Comparison of ENCODE assay signal across 10 cellular contexts in the genomic region with DNA sequence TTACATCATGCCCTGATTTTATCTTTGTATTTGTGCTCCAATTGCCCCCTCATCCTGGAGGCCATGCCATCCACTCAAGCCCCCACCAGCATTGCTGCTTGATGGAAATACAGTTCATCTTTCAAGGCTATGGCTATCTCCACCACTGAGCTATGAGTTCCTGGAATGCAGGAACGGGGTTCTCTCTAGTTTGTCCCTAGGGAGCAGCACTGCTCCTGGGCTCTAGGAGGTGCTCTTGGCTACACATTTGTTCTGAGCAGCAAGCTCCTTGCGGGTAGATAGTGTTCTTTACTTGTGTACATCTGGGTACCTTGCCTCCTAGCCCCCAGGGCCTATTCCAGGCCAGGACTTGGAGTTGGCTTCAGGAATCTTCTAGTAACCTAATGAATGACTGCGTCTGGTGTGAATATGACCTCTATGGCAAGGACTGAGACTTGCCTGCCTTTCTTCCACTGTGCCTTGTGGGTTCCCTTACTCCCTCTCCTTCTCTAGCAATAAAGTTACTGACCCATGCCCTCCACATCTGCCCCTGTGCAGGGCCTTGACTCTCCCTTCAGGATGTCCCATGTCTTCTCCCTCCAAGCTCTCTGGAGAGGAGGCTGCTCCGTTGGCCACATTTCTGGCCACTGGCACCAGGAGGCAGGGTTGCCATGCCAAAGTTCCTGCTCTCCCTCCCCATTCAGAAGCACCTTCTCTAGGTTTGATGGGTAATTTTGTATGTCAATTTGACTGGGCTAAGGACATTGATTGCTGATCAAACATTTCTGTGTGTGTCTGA. TPM values are rescaled to one million over a fixed set of nuclear protein-coding genes. Genes with fewer than 3 reads are reported as not detected.
DNase-seq lines count a peak whose midpoint lies in the region; ATAC-seq, FAIRE-seq and TF ChIP-seq lines count a peak whose summit lies in the region.
"Had no signal": no experiment of that assay in that cellular context is flagged by ENCODE, and none has a peak within 500 bp of the region (broad histone marks: within the 10 kb centered on the region; RNA-seq: fewer than 3 reads in every experiment).

No MANE protein-coding gene starts in this region.

- no peak overlapping the region for H3K4me3 ChIP-seq in A673 (ENCODE audit: low read depth, low read length, poor library complexity, severe bottlenecking)
- no peak overlapping the region for H3K4me3 ChIP-seq in endothelial cell of umbilical vein (replicated peaks in 1 of 3; ENCODE audit: insufficient read depth in 1 of 3, low read depth in 1 of 3, low read length in 3 of 3)
- H3K4me3 ChIP-seq: ascending aorta had no signal

- H3K4me1 ChIP-seq in A673 (ENCODE audit: insufficient read depth, low read length, poor library complexity, severe bottlenecking) (no peaks in the 10 kb centered on the region), endothelial cell of umbilical vein (ENCODE audit: control insufficient read depth, extremely low read depth, insufficient read depth, low read length) (no peaks in the 10 kb centered on the region)
- H3K4me1 ChIP-seq: ascending aorta had no signal

- intact Hi-C loops in A673 (cut with micrococcal nuclease; ENCODE audit: unreplicated experiment) (no loop called here), endothelial cell of umbilical vein (cut with micrococcal nuclease) (loop anchor here (1.0 kb wide), 1 partner anchor 242 kb away; no protein-coding TSS in a partner anchor)

- no peaks in the 10 kb centered on the region for H3K36me3 ChIP-seq in A673 (ENCODE audit: insufficient read depth, low read length, poor library complexity, severe bottlenecking)
- no peaks in the 10 kb centered on the region for H3K36me3 ChIP-seq in endothelial cell of umbilical vein (ENCODE audit: control insufficient read depth in 2 of 2, extremely low read depth in 1 of 2, insufficient read depth in 2 of 2, low read length in 2 of 2)
- H3K36me3 ChIP-seq: ascending aorta had no signal

- no peak overlapping the region for H2AFZ ChIP-seq in endothelial cell of umbilical vein (ENCODE audit: low read depth, low read length)

- H3K9me3 ChIP-seq in A673 (ENCODE audit: low read depth, low read length, poor library complexity, severe bottlenecking) (no peaks in the 10 kb centered on the region), endothelial cell of umbilical vein (replicated peaks; ENCODE audit: control insufficient read depth, insufficient read depth, low read length) (no peaks in the 10 kb centered on the region)
- H3K9me3 ChIP-seq: ascending aorta had no signal

- H3K27ac ChIP-seq in A673 (ENCODE audit: low read depth, low read length, poor library complexity, severe bottlenecking) (no peak overlapping the region), endothelial cell of umbilical vein (ENCODE audit: insufficient read depth, low read depth, low read length) (no peak overlapping the region), RWPE1 (no peak overlapping the region)
- H3K27ac ChIP-seq: ascending aorta had no signal

- peak; percentile 48 for ATAC-seq in GM18498 (IDR thresholded peaks at IDR 0.05; ENCODE audit: unreplicated experiment)
- ATAC-seq: left ventricle myocardium superior had no signal

- dilution Hi-C loops in endothelial cell of umbilical vein (cut with MboI; ENCODE audit: extremely low pct_ligation_motif_present, low sequenced_read_pairs), result no loop called here

- CTCF ChIA-PET in A673 (lab: Charles Lee), result interaction anchor here (0.5 to 1.4 kb wide), 3 partner anchors 44 to 242 kb away, joined by 5 to 9 read pairs (median 8); no protein-coding TSS in a partner anchor
- CTCF ChIA-PET in endothelial cell of umbilical vein (lab: Charles Lee), result interaction anchor here (0.6 to 1.7 kb wide), 18 partner anchors 9 to 252 kb away, joined by 3 to 30 read pairs (median 5); a partner anchor contains a TSS
- CTCF ChIA-PET in RWPE1 (lab: Yijun Ruan, JAX), result no interaction called here

- BruUV-seq in A673 (replicated peaks; lab: Mats Ljungman, UMichigan) (no TSS peak), endothelial cell of umbilical vein (replicated peaks; lab: Mats Ljungman, UMichigan) (no TSS peak)

- TF ChIP-seq CTCF in A673 (conservative IDR thresholded peaks at IDR 0.05; ENCODE audit: low read depth, low read length) (peak; percentile 63), endothelial cell of umbilical vein (IDR thresholded peaks at IDR 0.05; ENCODE audit: extremely low read depth in 1 of 2, insufficient read depth in 1 of 2, low read depth in 1 of 2, low read length in 2 of 2) (peak; percentile 16 to 40), RWPE1 (conservative IDR thresholded peaks at IDR 0.05; ENCODE audit: low read depth) (no peak)

- H4K20me1 ChIP-seq in endothelial cell of umbilical vein (replicated peaks; ENCODE audit: control insufficient read depth, extremely low read depth, insufficient read depth, low read length), result no peaks in the 10 kb centered on the region

- H3K9me1 ChIP-seq in endothelial cell of umbilical vein (replicated peaks; ENCODE audit: control insufficient read depth, extremely low read depth, insufficient read depth, low read length), result no peaks in the 10 kb centered on the region

- no peak overlapping the region for H3K4me2 ChIP-seq in endothelial cell of umbilical vein (ENCODE audit: insufficient read depth, low read length)

- POLR2A ChIA-PET in A673 (lab: Charles Lee; ENCODE audit: low non-redundant PET) (no interaction called here), endothelial cell of umbilical vein (lab: Charles Lee) (no interaction called here), RWPE1 (lab: Yijun Ruan, JAX; ENCODE audit: low non-redundant PET) (no interaction called here)

- H3K27me3 ChIP-seq in A673 (replicated peaks; ENCODE audit: insufficient read depth, low read depth, low read length, poor library complexity), result peaks cover 47% of the 10 kb centered on the region
- peaks cover 25 to 30% of the 10 kb centered on the region in 2 experiments for H3K27me3 ChIP-seq in endothelial cell of umbilical vein (ENCODE audit: control insufficient read depth in 2 of 2, insufficient read depth in 2 of 2, low read length in 2 of 2)

- FAIRE-seq in endothelial cell of umbilical vein (lab: Jason Lieb, UNC), result peak; percentile 81
- FAIRE-seq in GM12892 (lab: Jason Lieb, UNC), result no peak

- TF ChIP-seq POLR2A in endothelial cell of umbilical vein (IDR thresholded peaks at IDR 0.05; ENCODE audit: low read depth, low read length) (no peak), GM12892 (IDR thresholded peaks at IDR 0.05; ENCODE audit: low read depth, low read length) (no peak)

- no peak overlapping the region for H3K9ac ChIP-seq in endothelial cell of umbilical vein (replicated peaks; ENCODE audit: extremely low read depth, insufficient read depth, low read length)

- H3K79me2 ChIP-seq in endothelial cell of umbilical vein (ENCODE audit: control insufficient read depth, insufficient read depth, low read length), result no peaks in the 10 kb centered on the region

- DNase-seq in A673 (ENCODE audit: low spot score) (peak; percentile 64), MV-4-11 (lab: John Stamatoyannopoulos, UW) (peak; percentile 26), endothelial cell of umbilical vein (ENCODE audit: low read depth, low spot score) (no peak), RWPE1 (ENCODE audit: low spot score) (no peak), GM12892 (ENCODE audit: insufficient read length) (no peak), DMS79 treated with DMSO at 0.1 percent for 48 hours (lab: John Stamatoyannopoulos, UW) (no peak)
- DNase-seq in effector CD4-positive, alpha-beta T cell, result no peak
- DNase-seq: left ventricle myocardium superior had no signal

TF ChIP-seq in endothelial cell of umbilical vein, 7 proteins besides CTCF, POLR2A, EP300 and RAD21 (continues in another document):
- no peak for TF ChIP-seq JUN (IDR thresholded peaks at IDR 0.05; ENCODE audit: borderline replicate concordance, insufficient read depth, insufficient read length, low read depth)
- TF ChIP-seq FOS (IDR thresholded peaks at IDR 0.05; ENCODE audit: borderline replicate concordance, insufficient read depth, low read length), result no peak
- TF ChIP-seq, protein P1, sequence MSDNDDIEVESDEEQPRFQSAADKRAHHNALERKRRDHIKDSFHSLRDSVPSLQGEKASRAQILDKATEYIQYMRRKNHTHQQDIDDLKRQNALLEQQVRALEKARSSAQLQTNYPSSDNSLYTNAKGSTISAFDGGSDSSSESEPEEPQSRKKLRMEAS (IDR thresholded peaks at IDR 0.05; ENCODE audit: insufficient read depth, insufficient read length), result no peak
- TF ChIP-seq MYC (IDR thresholded peaks at IDR 0.05; ENCODE audit: low read depth, low read length), result no peak

RNA-seq across cellular contexts. Expression of a gene that starts 7.6 kb away (rescaled TPM):
- total RNA-seq in A673 (2021) (3.2 and 6.2 TPM in 2 replicates), endothelial cell of umbilical vein (0.83 TPM in 1 of 2 replicates, not detected in the other)
- not detected in 2 replicates for polyA plus RNA-seq in endothelial cell of umbilical vein
- polyA plus RNA-seq in endothelial cell of umbilical vein (2011; cell fraction: cytosol; rRNA removed), result not detected in 2 replicates
- polyA plus RNA-seq in endothelial cell of umbilical vein (2011; cell fraction: nucleus; rRNA removed), result 0.24 and 0.64 TPM in 2 replicates
- not detected in 2 replicates for polyA plus RNA-seq in endothelial cell of umbilical vein (2012)
- polyA minus RNA-seq in endothelial cell of umbilical vein, result not detected in 2 replicates
- not detected for polyA minus RNA-seq in endothelial cell of umbilical vein (2011; cell fraction: cytosol; rRNA and poly(A)+ RNA removed)
- polyA minus RNA-seq in endothelial cell of umbilical vein (2011; cell fraction: nucleus; rRNA and poly(A)+ RNA removed), result not detected in 2 replicates
- not detected for polyA plus RNA-seq in GM12892 (2012; ENCODE audit: missing spikeins)
- total RNA-seq: ascending aorta, left ventricle myocardium superior had no signal

RNA-seq across cellular contexts. Expression of a gene that starts 21.1 kb away (rescaled TPM):
- total RNA-seq in A673 (2021) (1,168 and 1,205 TPM in 2 replicates), endothelial cell of umbilical vein (676 and 716 TPM in 2 replicates)
- 890 and 1,035 TPM in 2 replicates for polyA plus RNA-seq in endothelial cell of umbilical vein
- polyA plus RNA-seq in endothelial cell of umbilical vein (2011; cell fraction: cytosol; rRNA removed), result 1,247 and 1,440 TPM in 2 replicates
- 378 and 499 TPM in 2 replicates for polyA plus RNA-seq in endothelial cell of umbilical vein (2011; cell fraction: nucleus; rRNA removed)
- 1,219 and 1,380 TPM in 2 replicates for polyA plus RNA-seq in endothelial cell of umbilical vein (2012)
- polyA minus RNA-seq in endothelial cell of umbilical vein, result 511 and 618 TPM in 2 replicates
- 697 TPM for polyA minus RNA-seq in endothelial cell of umbilical vein (2011; cell fraction: cytosol; rRNA and poly(A)+ RNA removed)
- polyA minus RNA-seq in endothelial cell of umbilical vein (2011; cell fraction: nucleus; rRNA and poly(A)+ RNA removed), result 77.3 and 107 TPM in 2 replicates
- polyA plus RNA-seq in GM12892 (2012; ENCODE audit: missing spikeins), result 3,097 TPM

RNA-seq across cellular contexts. Expression of a gene that starts 59.3 kb away (rescaled TPM):
- total RNA-seq in A673 (2021) (16.1 and 17.0 TPM in 2 replicates), endothelial cell of umbilical vein (6.7 and 7.5 TPM in 2 replicates)
- 0.62 and 0.92 TPM in 2 replicates for polyA plus RNA-seq in endothelial cell of umbilical vein
- polyA plus RNA-seq in endothelial cell of umbilical vein (2011; cell fraction: cytosol; rRNA removed), result 1.7 and 2.1 TPM in 2 replicates
- polyA plus RNA-seq in endothelial cell of umbilical vein (2011; cell fraction: nucleus; rRNA removed), result 1.4 and 2.3 TPM in 2 replicates
- polyA plus RNA-seq in endothelial cell of umbilical vein (2012), result 2.2 and 6.6 TPM in 2 replicates
- polyA minus RNA-seq in endothelial cell of umbilical vein, result 1.7 and 2.2 TPM in 2 replicates
- polyA minus RNA-seq in endothelial cell of umbilical vein (2011; cell fraction: cytosol; rRNA and poly(A)+ RNA removed), result 3.4 TPM
- polyA minus RNA-seq in endothelial cell of umbilical vein (2011; cell fraction: nucleus; rRNA and poly(A)+ RNA removed), result 1.8 and 1.9 TPM in 2 replicates
- polyA plus RNA-seq in GM12892 (2012; ENCODE audit: missing spikeins), result 5.7 TPM
- total RNA-seq: ascending aorta had no signal

Comparison
In these comparisons a context has a peak if more than half of its experiments do, and no peak if none do; other contexts are left out.
1. DNase-seq: peak in A673 (single experiment) and MV-4-11 (single experiment); none in endothelial cell of umbilical vein (single experiment), RWPE1 (single experiment), effector CD4-positive, alpha-beta T cell (single experiment), GM12892 (single experiment) and DMS79 treated with DMSO at 0.1 percent for 48 hours (single experiment).